1 cellular context compared by ENCODE assay signal in the genomic region with DNA sequence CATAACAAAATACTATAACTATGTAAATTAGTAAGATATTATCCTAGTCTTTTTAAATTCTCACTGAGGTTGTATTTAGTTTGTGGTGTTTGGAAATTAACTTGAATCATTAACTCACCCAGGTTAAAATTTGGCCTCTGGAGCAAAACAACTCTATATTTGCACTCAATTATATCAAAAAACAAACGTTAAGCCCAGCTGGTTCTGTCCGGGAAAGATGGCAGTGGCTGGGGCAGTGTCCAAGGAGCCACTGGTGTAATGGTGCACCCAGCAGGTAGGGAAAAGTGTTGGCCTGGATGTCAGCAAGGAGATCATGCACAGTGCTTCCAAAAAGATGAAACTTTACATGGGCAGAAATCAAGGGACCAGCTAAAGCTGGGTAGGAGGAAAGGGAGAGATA.
TF ChIP-seq lines count a peak whose summit lies in the region.

No MANE protein-coding gene starts in this region.

TF ChIP-seq in K562, 482 proteins besides CTCF, POLR2A, EP300 and RAD21 (continued from another document):
- no peak for TF ChIP-seq ZNF408 (CRISPR knock-in tag; IDR thresholded peaks at IDR 0.05; ENCODE audit: low read depth)
- no peak for TF ChIP-seq ZNF589 (CRISPR knock-in tag; IDR thresholded peaks at IDR 0.05; ENCODE audit: low read depth)
